8 cellular contexts compared by ENCODE assay signal in the genomic region with DNA sequence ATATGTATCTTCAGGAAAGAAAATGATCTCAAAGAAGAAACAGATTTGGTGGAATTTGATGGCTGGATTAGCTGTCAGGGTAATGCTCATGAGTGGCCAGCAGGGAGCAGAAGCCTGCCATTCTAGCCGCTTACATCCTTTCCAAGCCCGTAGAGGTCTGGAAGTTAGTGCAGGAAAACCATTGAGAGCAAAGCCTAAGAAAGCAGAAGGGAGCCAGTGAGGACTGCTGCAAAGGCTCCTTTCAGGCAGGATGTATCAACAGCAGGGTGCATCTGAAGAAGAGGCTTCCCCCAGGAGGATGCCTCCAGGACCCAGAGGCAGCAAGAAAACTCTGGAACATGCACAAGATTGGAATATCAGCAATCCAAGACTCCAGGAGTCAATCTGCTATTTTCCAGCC. TPM values are rescaled to one million over a fixed set of nuclear protein-coding genes. Genes with fewer than 3 reads are reported as not detected.
A peak's percentile ranks its signal among the peaks of the same experiment; 100 is the strongest.
DNase-seq lines count a peak whose midpoint lies in the region; ATAC-seq and TF ChIP-seq lines count a peak whose summit lies in the region.

No MANE protein-coding gene starts in this region.

- ATAC-seq in left cardiac atrium (peak; percentile 90 to 95), GM21515 (IDR thresholded peaks at IDR 0.05; ENCODE audit: unreplicated experiment) (no peak), GM19328 (IDR thresholded peaks at IDR 0.05; ENCODE audit: unreplicated experiment) (no peak)

- H3K79me2 ChIP-seq in DOHH2 (ENCODE audit: control insufficient read depth, low read length) (no peaks in the 10 kb centered on the region), OCI-LY7 (ENCODE audit: insufficient read depth, low read depth, low read length) (no peaks in the 10 kb centered on the region)

- no peak overlapping the region for H3K4me2 ChIP-seq in DOHH2 (ENCODE audit: low read length)
- no peak overlapping the region for H3K4me2 ChIP-seq in OCI-LY7 (ENCODE audit: low read length)

- CTCF ChIA-PET in OCI-LY7 (lab: Charles Lee; ENCODE audit: unreplicated experiment) = interaction anchor here (0.7 to 2.2 kb wide), 5 partner anchors 43 to 503 kb away, joined by 3 to 8 read pairs (median 4); no protein-coding TSS in a partner anchor

- no peaks in the 10 kb centered on the region for H3F3A ChIP-seq in DOHH2 (ENCODE audit: control insufficient read depth, insufficient read depth)

- no peak for TF ChIP-seq POLR2A in prostate gland (IDR thresholded peaks at IDR 0.05)

- H3K9me2 ChIP-seq in DOHH2 (replicated peaks; ENCODE audit: control insufficient read depth, low read length) (no peaks in the 10 kb centered on the region), OCI-LY7 (ENCODE audit: insufficient read depth, low read length) (no peaks in the 10 kb centered on the region)

- H3K36me3 ChIP-seq in DOHH2 (ENCODE audit: control insufficient read depth, low read length) (no peaks in the 10 kb centered on the region), OCI-LY7 (ENCODE audit: insufficient read depth, low read length) (no peaks in the 10 kb centered on the region), prostate gland (no peaks in the 10 kb centered on the region)

- H3K4me1 ChIP-seq in DOHH2 (ENCODE audit: control insufficient read depth, low read length) = no peaks in the 10 kb centered on the region
- peaks cover 13% of the 10 kb centered on the region for H3K4me1 ChIP-seq in OCI-LY7 (ENCODE audit: insufficient read depth, low read length, poor library complexity, severe bottlenecking)
- H3K4me1 ChIP-seq in prostate gland (replicated peaks) = no peaks in the 10 kb centered on the region

- H3K9me3 ChIP-seq in DOHH2 (ENCODE audit: control insufficient read depth, insufficient read depth, low read length) (no peaks in the 10 kb centered on the region), OCI-LY7 (ENCODE audit: low read length) (no peaks in the 10 kb centered on the region), prostate gland (no peaks in the 10 kb centered on the region)

- POLR2A ChIA-PET in OCI-LY7 (lab: Charles Lee) = interaction anchor here (0.6 to 2.3 kb wide), 7 partner anchors 12 to 179 kb away, joined by 3 to 7 read pairs (median 5); no protein-coding TSS in a partner anchor

- intact Hi-C loops in OCI-LY7 (cut with micrococcal nuclease; ENCODE audit: unreplicated experiment) (loop anchor here (1.0 to 5.0 kb wide), 4 partner anchors 116 to 499 kb away; partner anchors contain the start of gene LCLAT1), left cardiac atrium (cut with DNase I) (loop anchor here (1.0 to 5.0 kb wide), 2 partner anchors 484 to 499 kb away; no protein-coding TSS in a partner anchor), prostate gland (cut with DNase I) (loop anchor here (2.0 to 5.0 kb wide), 2 partner anchors 41 to 498 kb away; no protein-coding TSS in a partner anchor)

- TF ChIP-seq CTCF in DOHH2 (IDR thresholded peaks at IDR 0.05; ENCODE audit: low read depth, low read length, poor library complexity, severe bottlenecking) (peak; percentile 78), OCI-LY7 (conservative IDR thresholded peaks at IDR 0.05; ENCODE audit: low read length) (peak; percentile 95), prostate gland (IDR thresholded peaks at IDR 0.05) (peak; percentile 76 to 92 (median 90))

- H3K27ac ChIP-seq in DOHH2 (ENCODE audit: low read depth, low read length) (no peak overlapping the region), OCI-LY7 (ENCODE audit: low read depth, low read length, poor library complexity, severe bottlenecking) (no peak overlapping the region), prostate gland (no peak overlapping the region)

- WGBS in prostate gland = 2% methylated on average over 2 of the region's 2 CpGs

- H3K27me3 ChIP-seq in DOHH2 (ENCODE audit: control insufficient read depth, low read length) (peaks cover 7% of the 10 kb centered on the region; the same call in 1 of the 2 replicates), prostate gland (replicated peaks; ENCODE audit: insufficient read depth) (no peaks in the 10 kb centered on the region)

- H2AFZ ChIP-seq in OCI-LY7 (ENCODE audit: low read length) = no peak overlapping the region

- no TSS peak for BruUV-seq in OCI-LY7 (replicated peaks; lab: Mats Ljungman, UMichigan)

- DNase-seq in HT-29 (ENCODE audit: low spot score) (peak; percentile 82), OCI-LY7 (ENCODE audit: low spot score) (peak; percentile 62), amygdala (lab: John Stamatoyannopoulos, UW) (peak in 33 of 56 donors; percentile 10 to 70 (median 28)), left cardiac atrium (peak; percentile 67), prostate gland (ENCODE audit: low spot score) (peak; percentile 62)

- H3K4me3 ChIP-seq in DOHH2 (ENCODE audit: low read length) (no peak overlapping the region), OCI-LY7 (ENCODE audit: low read depth, low read length, poor library complexity, severe bottlenecking) (no peak overlapping the region), prostate gland (no peak overlapping the region)

- no peaks in the 10 kb centered on the region for H4K20me1 ChIP-seq in DOHH2 (ENCODE audit: control insufficient read depth, insufficient read depth, low read depth, low read length)
- H4K20me1 ChIP-seq in OCI-LY7 (ENCODE audit: insufficient read depth, low read length) = no peaks in the 10 kb centered on the region

RNA-seq across cellular contexts. Expression of gene LBH, which starts 22.9 kb away (rescaled TPM):
- 0.10 and 0.42 TPM in 2 replicates for total RNA-seq in HT-29 (2014; rRNA removed; shearing (Covaris generic))
- 0.75 and 3.7 TPM in 2 replicates for total RNA-seq in OCI-LY7 (2014; rRNA removed; shearing (Covaris generic))
- total RNA-seq in OCI-LY7 (2022) = 3.0 and 3.8 TPM in 2 replicates
- total RNA-seq in left cardiac atrium = 10 to 100 TPM; 14.6 to 19.1 TPM
- total RNA-seq in prostate gland = 10 to 100 TPM; 33.3 to 41.8 TPM

Comparison
In these comparisons a context has a peak if more than half of its experiments do, and no peak if none do; other contexts are left out.
1. DNase-seq: peak in every context shown above with its lines; median percentile 82 in HT-29; 67 in left cardiac atrium; 62 in OCI-LY7; 62 in prostate gland; 28 in amygdala.
2. ATAC-seq: peak in left cardiac atrium (2 of 2); none in GM21515 (single experiment) and GM19328 (single experiment).
3. Peak in every context shown above with its lines, with median percentiles within 50 percentile points of each other: CTCF ChIP-seq.